Comparison of ENCODE assay signal across 7 cellular contexts in genomic region chr13:44662515-44662914, GRCh38.
"Had no signal": no experiment of that assay in that cellular context is flagged by ENCODE, and none has a peak within 500 bp of the region (broad histone marks: within the 10 kb centered on the region; RNA-seq: fewer than 3 reads in every experiment).

No MANE protein-coding gene starts in this region.

- H2AFZ ChIP-seq: GM23248 had no signal

- H3K36me3 ChIP-seq: HAP-1 had no signal

- H3K9me3 ChIP-seq: HAP-1 had no signal

- DNase-seq: GM23248, GOT3, H7, IMR-90, KG1 had no signal

- H3K4me3 ChIP-seq: GM23248, HAP-1, K562 had no signal

- H3K9ac ChIP-seq: GM23248 had no signal

- H3K27ac ChIP-seq: GM23248 had no signal
